In genomic region chr18:71707985-71708500, GRCh38 we compare ENCODE assay signal across 22 cellular contexts.
A peak's percentile ranks its signal among the peaks of the same experiment; 100 is the strongest.
DNase-seq lines count a peak whose midpoint lies in the region; TF ChIP-seq lines count a peak whose summit lies in the region.
"Had no signal": no experiment of that assay in that cellular context is flagged by ENCODE, and none has a peak within 500 bp of the region (broad histone marks: within the 10 kb centered on the region; RNA-seq: fewer than 3 reads in every experiment).

No MANE protein-coding gene starts in this region.

- H3K4me1 Mint-ChIP-seq in MCF 10A (ENCODE audit: insufficient read depth, unreplicated experiment) = peaks cover 10% of the 10 kb centered on the region

- DNase-seq in MCF 10A (ENCODE audit: unreplicated experiment) = peak; percentile 14
- DNase-seq in breast epithelium (ENCODE audit: low spot score in 2 of 2) = no peak
- peak; percentile 2 for DNase-seq in mammary epithelial cell
- DNase-seq in fibroblast of the aortic adventitia (ENCODE audit: low read depth) = peak; percentile 4
- no peak for DNase-seq in activated CD8-positive, alpha-beta memory T cell treated with anti-CD3 and anti-CD28 coated beads, Interleukin-2, amount 50 U/mL, for 48 hours
- no peak for DNase-seq in LoVo (ENCODE audit: low spot score)
- no peak for DNase-seq in sigmoid colon
- DNase-seq in ureter (ENCODE audit: low spot score) = no peak
- DNase-seq: AML-193; DND-41; H7; HFFc6; MV-4-11; NCI-H1694 treated with DMSO at 0.1 percent for 48 hours; NCI-H510A; NCI-H748 treated with DMSO at 0.1 percent for 48 hours; NK-92 treated with Interleukin-12 subunit alpha and Interleukin-12 subunit beta, amount 100 ng/mL, for 24 hours; RPMI8226; SIG-M5 had no signal

- TF ChIP-seq EP300 in sigmoid colon (IDR thresholded peaks at IDR 0.05) = no peak

- no peaks in the 10 kb centered on the region for H3K36me3 ChIP-seq in breast epithelium
- H3K36me3 ChIP-seq in mammary epithelial cell (ENCODE audit: insufficient read depth, low read length) = no peaks in the 10 kb centered on the region
- H3K36me3 ChIP-seq in sigmoid colon = no peaks in the 10 kb centered on the region

- H2AFZ ChIP-seq in mammary epithelial cell (ENCODE audit: low read depth, low read length) = no peak overlapping the region

- POLR2A ChIA-PET in MCF 10A (lab: Yijun Ruan, JAX) = interaction anchor here (0.6 to 1.3 kb wide), 2 partner anchors 9 to 13 kb away, joined by 3 read pairs; no protein-coding TSS in a partner anchor

- TF ChIP-seq CTCF in MCF 10A (IDR thresholded peaks at IDR 0.05; ENCODE audit: unreplicated experiment) = no peak
- no peak for TF ChIP-seq CTCF in breast epithelium (IDR thresholded peaks at IDR 0.05)
- TF ChIP-seq CTCF in mammary epithelial cell (conservative IDR thresholded peaks at IDR 0.05 in 1 of 2, IDR thresholded peaks at IDR 0.05 in 1 of 2; ENCODE audit: extremely low read depth in 1 of 2, insufficient read depth in 1 of 2, low read depth in 1 of 2, low read length in 2 of 2) = no peak
- TF ChIP-seq CTCF in fibroblast of the aortic adventitia (IDR thresholded peaks at IDR 0.05; ENCODE audit: insufficient read depth, low read length) = no peak
- no peak for TF ChIP-seq CTCF in sigmoid colon (IDR thresholded peaks at IDR 0.05)

- H3K36me3 Mint-ChIP-seq in MCF 10A (ENCODE audit: insufficient read depth, unreplicated experiment) = no peaks in the 10 kb centered on the region

- peak overlapping the region; percentile 21 for H3K27ac Mint-ChIP-seq in MCF 10A (ENCODE audit: low read depth, unreplicated experiment)
- H3K27ac Mint-ChIP-seq: HFFc6 had no signal

- no peak overlapping the region for H3K9ac ChIP-seq in mammary epithelial cell (ENCODE audit: insufficient read depth, low read length)

- in situ Hi-C loops in mammary epithelial cell (cut with MboI; ENCODE audit: low sequenced_read_pairs in 2 of 2) = no loop called here

- H3K27me3 ChIP-seq in breast epithelium = no peaks in the 10 kb centered on the region
- H3K27me3 ChIP-seq in mammary epithelial cell (ENCODE audit: insufficient read depth, low read length) = no peaks in the 10 kb centered on the region
- no peaks in the 10 kb centered on the region for H3K27me3 ChIP-seq in sigmoid colon

- intact Hi-C loops in MCF 10A (cut with micrococcal nuclease) (no loop called here), breast epithelium (cut with DNase I; ENCODE audit: low total_unique reads) (no loop called here), mammary epithelial cell (cut with micrococcal nuclease) (no loop called here), sigmoid colon (cut with DNase I) (no loop called here)

- CTCF ChIA-PET in MCF 10A (lab: Yijun Ruan, JAX) = no interaction called here
- CTCF ChIA-PET in mammary epithelial cell (lab: Charles Lee; ENCODE audit: low non-redundant PET) = no interaction called here

- no peaks in the 10 kb centered on the region for H3K9me3 Mint-ChIP-seq in MCF 10A (ENCODE audit: unreplicated experiment)

- H3K4me3 Mint-ChIP-seq in MCF 10A (ENCODE audit: unreplicated experiment) = no peak overlapping the region
- H3K4me3 Mint-ChIP-seq: HFFc6 had no signal

- H3K4me3 ChIP-seq in breast epithelium (no peak overlapping the region), mammary epithelial cell (replicated peaks in 1 of 3; ENCODE audit: insufficient read depth in 1 of 3, low read depth in 2 of 3, low read length in 3 of 3) (no peak overlapping the region), fibroblast of the aortic adventitia (ENCODE audit: low read depth, low read length) (no peak overlapping the region), sigmoid colon (no peak overlapping the region)
- H3K4me3 ChIP-seq: K562 had no signal

- dilution Hi-C loops in mammary epithelial cell (cut with HindIII; ENCODE audit: low sequenced_read_pairs) = no loop called here

- H4K20me1 ChIP-seq in mammary epithelial cell (ENCODE audit: insufficient read depth, low read length) = no peaks in the 10 kb centered on the region

- H3K27me3 Mint-ChIP-seq in MCF 10A (ENCODE audit: insufficient read depth, unreplicated experiment) = peaks cover 11% of the 10 kb centered on the region

- no TSS peak for BruUV-seq in MCF 10A (replicated peaks; lab: Mats Ljungman, UMichigan)
- BruUV-seq in mammary epithelial cell (replicated peaks; lab: Mats Ljungman, UMichigan) = no TSS peak

- TF ChIP-seq POLR2A in breast epithelium (IDR thresholded peaks at IDR 0.05) (no peak), sigmoid colon (IDR thresholded peaks at IDR 0.05) (no peak)

- H3K9me3 ChIP-seq in breast epithelium (no peaks in the 10 kb centered on the region), mammary epithelial cell (replicated peaks; ENCODE audit: insufficient read depth, low read length) (peaks cover 10% of the 10 kb centered on the region), sigmoid colon (no peaks in the 10 kb centered on the region)

- H3K27ac ChIP-seq in breast epithelium (no peak overlapping the region), mammary epithelial cell (ENCODE audit: insufficient read depth, low read depth, low read length) (no peak overlapping the region), sigmoid colon (no peak overlapping the region)
- H3K27ac ChIP-seq: 22Rv1, C4-2B had no signal

- no peaks in the 10 kb centered on the region for H3K79me2 ChIP-seq in mammary epithelial cell (ENCODE audit: insufficient read depth, low read length)

- H3K4me1 ChIP-seq in breast epithelium (no peaks in the 10 kb centered on the region), mammary epithelial cell (ENCODE audit: insufficient read depth, low read length) (no peaks in the 10 kb centered on the region), sigmoid colon (no peaks in the 10 kb centered on the region)

- H3K4me2 ChIP-seq in mammary epithelial cell (ENCODE audit: insufficient read depth, low read depth, low read length) = no peak overlapping the region

- 0% methylated on average over 1 of the region's 1 CpG for WGBS in mammary epithelial cell (ENCODE audit: low coverage, missing lambda C conversion rate)
- WGBS in sigmoid colon, 2 donors = 67 to 78% methylated on average over 1 of the region's 1 CpG

Comparison
In these comparisons a context has a peak if more than half of its experiments do, and no peak if none do; other contexts are left out.
1. DNase-seq: peak in MCF 10A (single experiment), mammary epithelial cell (single experiment) and fibroblast of the aortic adventitia (single experiment); none in breast epithelium (0 of 2), activated CD8-positive, alpha-beta memory T cell treated with anti-CD3 and anti-CD28 coated beads, Interleukin-2, amount 50 U/mL, for 48 hours (single experiment), LoVo (single experiment), sigmoid colon (single experiment) and ureter (single experiment).